In the genomic region with DNA sequence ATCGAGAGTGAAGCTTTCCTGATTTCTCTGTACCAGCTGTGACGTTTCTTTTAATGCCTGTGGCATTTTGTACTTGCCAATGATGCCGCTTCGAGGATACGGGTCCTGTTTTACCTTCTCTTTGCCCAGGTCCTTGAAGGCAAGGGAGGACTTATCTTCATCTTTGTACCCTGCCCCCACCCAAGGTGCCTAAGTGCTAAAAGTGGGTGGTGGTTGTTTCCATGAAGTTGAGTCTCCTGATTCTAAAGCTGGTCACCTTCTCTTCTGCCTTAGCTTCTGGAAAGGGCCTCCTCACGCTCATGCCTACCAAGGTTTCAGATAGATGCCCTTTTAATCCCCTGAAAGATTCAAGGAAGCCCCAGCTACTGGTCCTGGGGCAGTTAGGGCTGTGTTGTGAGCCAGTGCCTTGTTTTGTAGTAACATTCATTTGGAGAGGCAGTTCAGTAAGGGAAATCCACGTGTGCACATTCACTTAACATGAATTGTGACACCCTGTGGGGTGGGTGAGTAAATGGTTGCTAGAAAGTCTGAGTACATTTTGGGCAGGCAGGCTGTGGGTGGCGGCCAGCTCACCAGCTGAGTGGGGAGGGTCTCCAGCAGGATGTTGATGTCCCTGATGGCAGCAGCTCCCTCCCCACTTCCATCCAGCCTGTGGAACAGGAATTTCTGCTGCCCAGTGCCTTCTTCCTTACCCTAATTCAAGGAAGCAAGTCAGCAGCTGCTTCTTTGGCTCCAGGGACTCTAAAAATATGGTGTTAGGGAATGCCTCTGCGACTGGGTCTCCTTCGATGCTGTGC, we compare ENCODE assay signal across 10 cellular contexts. TPM values are rescaled to one million over a fixed set of nuclear protein-coding genes. Genes with fewer than 3 reads are reported as not detected.
DNase-seq lines count a peak whose midpoint lies in the region; ATAC-seq lines count a peak whose summit lies in the region.
"Had no signal": no experiment of that assay in that cellular context is flagged by ENCODE, and none has a peak within 500 bp of the region (broad histone marks: within the 10 kb centered on the region; RNA-seq: fewer than 3 reads in every experiment).

No MANE protein-coding gene starts in this region.

- peaks cover 61% of the 10 kb centered on the region for H3K79me1 ChIP-seq in mesendoderm (ENCODE audit: low read length)

- H3K9ac ChIP-seq in mesendoderm (ENCODE audit: low read length) = no peak overlapping the region

- peaks cover 55% of the 10 kb centered on the region for H3K79me2 ChIP-seq in mesendoderm (ENCODE audit: control insufficient read depth, insufficient read depth, low read length)

- H3K4me2 ChIP-seq in mesendoderm (ENCODE audit: low read length) = no peak overlapping the region

- no peak overlapping the region for H2AK5ac ChIP-seq in mesendoderm (ENCODE audit: low read length)

- H3K56ac ChIP-seq in mesendoderm (ENCODE audit: low read length) = no peak overlapping the region

- peak overlapping the region; percentile 63 to 98 for H3K27ac Mint-ChIP-seq in activated naive CD4-positive, alpha-beta T cell treated with anti-CD3 and anti-CD28 coated beads, Interleukin-2, amount 50 U/mL, for 72 hours
- H3K27ac Mint-ChIP-seq: progenitor cell of endocrine pancreas had no signal

- peaks cover 0 to 5% of the 10 kb centered on the region in 2 donors for H3K9me3 Mint-ChIP-seq in activated naive CD4-positive, alpha-beta T cell treated with anti-CD3 and anti-CD28 coated beads, Interleukin-2, amount 50 U/mL, for 72 hours

- H3K4me1 ChIP-seq in mesendoderm (ENCODE audit: control insufficient read depth, low read depth, low read length) = peaks cover 24% of the 10 kb centered on the region
- H3K4me1 ChIP-seq in thymus (ENCODE audit: control insufficient read depth, insufficient read depth, low read length) = peaks cover 39% of the 10 kb centered on the region

- H3K27me3 ChIP-seq in mesendoderm (ENCODE audit: insufficient read depth, low read length, poor library complexity) (no peaks in the 10 kb centered on the region), thymus (ENCODE audit: control insufficient read depth, insufficient read depth) (no peaks in the 10 kb centered on the region)

- no peak overlapping the region for H4K8ac ChIP-seq in mesendoderm (ENCODE audit: low read depth, low read length)

- H3K36me3 ChIP-seq in mesendoderm (ENCODE audit: control insufficient read depth, insufficient read depth, low read length) (peaks cover 18% of the 10 kb centered on the region), thymus (ENCODE audit: control insufficient read depth, insufficient read depth) (peaks cover 69% of the 10 kb centered on the region)

- no peak overlapping the region for H3K4ac ChIP-seq in mesendoderm (ENCODE audit: low read depth, low read length)

- no peak overlapping the region for H3K27ac ChIP-seq in mesendoderm (ENCODE audit: low read depth, low read length)
- H3K27ac ChIP-seq in thymus (ENCODE audit: low read depth) = peak overlapping the region; percentile 54

- no peaks in the 10 kb centered on the region for H3K9me3 ChIP-seq in thymus (ENCODE audit: control insufficient read depth)

- H3K36me3 Mint-ChIP-seq in activated naive CD4-positive, alpha-beta T cell treated with anti-CD3 and anti-CD28 coated beads, Interleukin-2, amount 50 U/mL, for 72 hours = peaks cover 41 to 70% of the 10 kb centered on the region in 2 donors

- H3K23ac ChIP-seq in mesendoderm (ENCODE audit: low read length) = peak overlapping the region; percentile 15

- H4K5ac ChIP-seq in mesendoderm (ENCODE audit: low read length) = no peak overlapping the region

- peak; percentile 10 to 11 for ATAC-seq in activated naive CD4-positive, alpha-beta T cell treated with anti-CD3 and anti-CD28 coated beads, Interleukin-2, amount 50 U/mL, for 72 hours
- ATAC-seq in HG02885 (IDR thresholded peaks at IDR 0.05; ENCODE audit: poor library complexity, unreplicated experiment) = no peak

- H3K4me3 ChIP-seq in mesendoderm (ENCODE audit: low read length) = no peak overlapping the region
- H3K4me3 ChIP-seq in thymus (ENCODE audit: low read length) = no peak overlapping the region

- H2BK5ac ChIP-seq in mesendoderm (ENCODE audit: low read length) = no peak overlapping the region

- H3K18ac ChIP-seq in mesendoderm (ENCODE audit: low read length) = no peak overlapping the region

- no peak overlapping the region for H2BK120ac ChIP-seq in mesendoderm (ENCODE audit: low read depth, low read length)

- no peak overlapping the region for H2BK15ac ChIP-seq in mesendoderm (replicated peaks; ENCODE audit: low read depth)

- no CpG with 5 or more reads among the region's 10 CpGs for whole genome bisulfite sequencing in mesendoderm (ENCODE audit: extremely low coverage, insufficient coverage, low lambda C conversion rate)
- 88% methylated on average over 10 of the region's 10 CpGs for WGBS in thymus

- DNase-seq in activated CD8-positive, alpha-beta memory T cell treated with anti-CD3 and anti-CD28 coated beads for 24 hours = peak; percentile 74
- DNase-seq in activated CD8-positive, alpha-beta memory T cell treated with anti-CD3 and anti-CD28 coated beads, Interleukin-2, amount 50 U/mL, for 4 hours = no peak
- no peak for DNase-seq in activated naive CD4-positive, alpha-beta T cell treated with anti-CD3 and anti-CD28 coated beads, Interleukin-2, amount 50 U/mL, for 72 hours (ENCODE audit: low spot score in 2 of 2)
- DNase-seq in mesendoderm = no peak
- DNase-seq in NCI-H2227 (lab: John Stamatoyannopoulos, UW; ENCODE audit: unreplicated experiment) = no peak
- DNase-seq in HuH-7.5 (ENCODE audit: low spot score) = no peak
- DNase-seq: NCI-H2107 had no signal

RNA-seq across cellular contexts. Expression of gene LBH, which starts 6.2 kb away (rescaled TPM):
- total RNA-seq in activated naive CD4-positive, alpha-beta T cell treated with anti-CD3 and anti-CD28 coated beads, Interleukin-2, amount 50 U/mL, for 72 hours = 10 to 100 TPM; 67.0 to 88.2 TPM
- 34.2 TPM for polyA plus RNA-seq in mesendoderm (2013, experiment 1 of 2)
- polyA plus RNA-seq in mesendoderm (2013, experiment 2 of 2) = 31.9 TPM
- 88.9 TPM for polyA plus RNA-seq in thymus
